ENCODE assay signal across 1 cellular context in genomic region chr1:228307218-228308023, GRCh38.
TF ChIP-seq lines count a peak whose summit lies in the region.

No MANE protein-coding gene starts in this region.

TF ChIP-seq in IMR-90, 13 proteins besides CTCF, POLR2A, EP300 and RAD21 (continued from another document):
- TF ChIP-seq CEBPB (IDR thresholded peaks at IDR 0.05; ENCODE audit: low read depth, low read length) (no peak), BHLHE40 (IDR thresholded peaks at IDR 0.05; ENCODE audit: low read depth, low read length) (no peak), ELK1 (IDR thresholded peaks at IDR 0.05; ENCODE audit: borderline replicate concordance, low read depth, low read length) (no peak), RCOR1 (IDR thresholded peaks at IDR 0.05; ENCODE audit: insufficient replicate concordance, low read length) (no peak)
TF ChIP-seq in IMR-90: peak in this region for 0.
